Comparison of ENCODE assay signal across 8 cellular contexts in genomic region chr1:1614204-1614953, GRCh38. TPM values are rescaled to one million over a fixed set of nuclear protein-coding genes. Genes with fewer than 3 reads are reported as not detected.
DNase-seq lines count a peak whose midpoint lies in the region; ATAC-seq and TF ChIP-seq lines count a peak whose summit lies in the region.

No MANE protein-coding gene starts in this region.

- peaks cover 38% of the 10 kb centered on the region for H3K4me1 Mint-ChIP-seq in nephron

- peak overlapping the region; percentile 97 for H3K4me3 ChIP-seq in thymus (ENCODE audit: low read length)

- DNase-seq in Caki2 (ENCODE audit: low read depth) (peak; percentile 75), MV-4-11 (lab: John Stamatoyannopoulos, UW) (peak; percentile 84), NCI-H1105 treated with DMSO at 0.1 percent for 48 hours (lab: John Stamatoyannopoulos, UW) (no peak)
- DNase-seq in activated CD8-positive, alpha-beta memory T cell treated with anti-CD3 and anti-CD28 coated beads, Interleukin-2, amount 50 U/mL, for 4 hours, result peak; percentile 64

- H3K9me3 ChIP-seq in thymus (ENCODE audit: control insufficient read depth), result no peaks in the 10 kb centered on the region

- H3K36me3 Mint-ChIP-seq in nephron (ENCODE audit: low read depth), result no peaks in the 10 kb centered on the region

- 42% methylated on average over 30 of the region's 30 CpGs for WGBS in thymus

- no peaks in the 10 kb centered on the region for H3K9me3 Mint-ChIP-seq in nephron

- no peaks in the 10 kb centered on the region for H3K27me3 Mint-ChIP-seq in nephron (ENCODE audit: low read depth)

- H3K36me3 ChIP-seq in thymus (ENCODE audit: control insufficient read depth, insufficient read depth), result peaks cover 4% of the 10 kb centered on the region

- peak overlapping the region; percentile 64 for H3K27ac ChIP-seq in thymus (ENCODE audit: low read depth)

- peaks cover 15% of the 10 kb centered on the region for H3K4me1 ChIP-seq in thymus (ENCODE audit: control insufficient read depth, insufficient read depth, low read length)

- H3K27me3 ChIP-seq in thymus (ENCODE audit: control insufficient read depth, insufficient read depth), result no peaks in the 10 kb centered on the region

- H3K4me3 Mint-ChIP-seq in nephron, result peak overlapping the region; percentile 96 to 99 (median 97)

- ATAC-seq in esophagus mucosa (peak; percentile 14), HG03469 (IDR thresholded peaks at IDR 0.05; ENCODE audit: unreplicated experiment) (no peak)

- in situ Hi-C loops in Caki2 (cut with HindIII; ENCODE audit: low pct_unique_long_range_greater_than_20kb, low sequenced_read_pairs), result no loop called here

- TF ChIP-seq CTCF in nephron (IDR thresholded peaks at IDR 0.05; ENCODE audit: unreplicated experiment in 3 of 3), result no peak

- H3K27ac Mint-ChIP-seq in nephron, result peak overlapping the region; percentile 90 to 92 (median 92)

RNA-seq across cellular contexts. Expression of gene MIB2, which starts 0.9 kb away (rescaled TPM):
- total RNA-seq in Caki2 (2014; rRNA removed; shearing (Covaris generic); ENCODE audit: low replicate concordance), result 35.7 and 49.0 TPM in 2 replicates
- 87.5 TPM for total RNA-seq in esophagus mucosa
- polyA plus RNA-seq in thymus, result 160 TPM

RNA-seq across cellular contexts. Expression of gene FNDC10, which starts 14.4 kb away (rescaled TPM):
- total RNA-seq in Caki2 (2014; rRNA removed; shearing (Covaris generic); ENCODE audit: low replicate concordance), result 16.9 and 31.3 TPM in 2 replicates
- 5.7 TPM for total RNA-seq in esophagus mucosa
- 0.80 TPM for polyA plus RNA-seq in thymus

RNA-seq across cellular contexts. Expression of gene MMP23B, which starts 17.6 kb away (rescaled TPM):
- not detected in 2 replicates for total RNA-seq in Caki2 (2014; rRNA removed; shearing (Covaris generic); ENCODE audit: low replicate concordance)
- 0.92 TPM for total RNA-seq in esophagus mucosa
- polyA plus RNA-seq in thymus, result 2.7 TPM

RNA-seq across cellular contexts. Expression of gene SSU72, which starts 39.7 kb away (rescaled TPM):
- 51.1 and 81.8 TPM in 2 replicates for total RNA-seq in Caki2 (2014; rRNA removed; shearing (Covaris generic); ENCODE audit: low replicate concordance)
- total RNA-seq in esophagus mucosa, result 106 TPM
- polyA plus RNA-seq in thymus, result 109 TPM

RNA-seq across cellular contexts. Expression of gene CDK11B, which starts 44.4 kb away (rescaled TPM):
- total RNA-seq in Caki2 (2014; rRNA removed; shearing (Covaris generic); ENCODE audit: low replicate concordance), result 4.4 and 5.5 TPM in 2 replicates
- 10.9 TPM for total RNA-seq in esophagus mucosa
- 35.6 TPM for polyA plus RNA-seq in thymus
